14 cellular contexts compared by ENCODE assay signal in genomic region chr2:159518321-159519005, GRCh38.
DNase-seq lines count a peak whose midpoint lies in the region; ATAC-seq, FAIRE-seq and TF ChIP-seq lines count a peak whose summit lies in the region.
"Had no signal": no experiment of that assay in that cellular context is flagged by ENCODE, and none has a peak within 500 bp of the region (broad histone marks: within the 10 kb centered on the region; RNA-seq: fewer than 3 reads in every experiment).

No MANE protein-coding gene starts in this region.

- TF ChIP-seq POLR2A in HepG2 (IDR thresholded peaks at IDR 0.05; ENCODE audit: insufficient read depth in 1 of 2, low read depth in 2 of 2, low read length in 2 of 2) (no peak), right lobe of liver (IDR thresholded peaks at IDR 0.05) (no peak)

- no peak overlapping the region for H3K4ac ChIP-seq in mesenchymal stem cell (ENCODE audit: low read depth in 1 of 2, low read length in 2 of 2)

- H2AFZ ChIP-seq in HepG2 (ENCODE audit: low read length) (no peak overlapping the region), mammary epithelial cell (ENCODE audit: low read depth, low read length) (peak overlapping the region; percentile 68), mesenchymal stem cell (ENCODE audit: low read depth, low read length) (no peak overlapping the region)

- H3K79me1 ChIP-seq in mesenchymal stem cell (replicated peaks; ENCODE audit: low read length, poor library complexity, severe bottlenecking) = peaks cover 8% of the 10 kb centered on the region

- DNase-seq in HepG2 (ENCODE audit: low spot score) = no peak
- DNase-seq in right lobe of liver = no peak
- DNase-seq in mammary epithelial cell = peak; percentile 64
- peak; percentile 3 for DNase-seq in mesenchymal stem cell
- DNase-seq in stimulated activated naive CD4-positive, alpha-beta T cell (lab: John Stamatoyannopoulos, UW) = no peak
- DNase-seq in NOMO-1 treated with DMSO at 0.1 percent for 48 hours (lab: John Stamatoyannopoulos, UW; ENCODE audit: unreplicated experiment) = no peak
- DNase-seq in mucosa of descending colon = no peak
- DNase-seq: activated effector memory CD4-positive, alpha-beta T cell treated with Interleukin-2 at 50 U/mL for 16 hours; colonic mucosa; NCI-H146; posterior cingulate gyrus; stimulated activated CD4-positive, alpha-beta T cell treated with anti-CD3 and anti-CD28 coated beads, Interleukin-2, amount 100 ng/mL, for 24 hours; stimulated activated naive CD4-positive, alpha-beta T cell treated with Interleukin-2 at 50 U/mL for 16 hours had no signal

- no peaks in the 10 kb centered on the region for H3K79me2 ChIP-seq in HepG2 (ENCODE audit: insufficient read depth, low read length)
- peaks cover 16% of the 10 kb centered on the region for H3K79me2 ChIP-seq in mammary epithelial cell (ENCODE audit: insufficient read depth, low read length)

- ATAC-seq in HepG2 (no peak), right lobe of liver (no peak), HG03039 (IDR thresholded peaks at IDR 0.05; ENCODE audit: unreplicated experiment) (no peak), mucosa of descending colon (no peak)

- H2BK12ac ChIP-seq in mesenchymal stem cell (ENCODE audit: low read length in 2 of 2) = no peak overlapping the region

- WGBS in HepG2 (ENCODE audit: low lambda C conversion rate) = 71% methylated on average over 3 of the region's 3 CpGs
- 55% methylated on average over 3 of the region's 3 CpGs for WGBS in right lobe of liver (ENCODE audit: insufficient coverage, low coverage, low lambda C conversion rate, missing lambda C conversion rate)
- 0% methylated on average over 3 of the region's 3 CpGs for WGBS in mammary epithelial cell (ENCODE audit: low coverage, missing lambda C conversion rate)
- 100% methylated on average over 2 of the region's 3 CpGs for WGBS in mesenchymal stem cell

- TF ChIP-seq CTCF in HepG2 (CRISPR knock-in tag; IDR thresholded peaks at IDR 0.05) = no peak
- no peak for TF ChIP-seq CTCF in right lobe of liver (IDR thresholded peaks at IDR 0.05)
- no peak for TF ChIP-seq CTCF in mammary epithelial cell (conservative IDR thresholded peaks at IDR 0.05 in 1 of 2, IDR thresholded peaks at IDR 0.05 in 1 of 2; ENCODE audit: extremely low read depth in 1 of 2, insufficient read depth in 1 of 2, low read depth in 1 of 2, low read length in 2 of 2)
- TF ChIP-seq CTCF in mucosa of descending colon (IDR thresholded peaks at IDR 0.05) = no peak

- no peak overlapping the region for H2BK120ac ChIP-seq in mesenchymal stem cell (ENCODE audit: low read depth, low read length)

- H3K9me3 ChIP-seq in HepG2 (ENCODE audit: low read length) (no peaks in the 10 kb centered on the region), right lobe of liver (no peaks in the 10 kb centered on the region), mammary epithelial cell (replicated peaks; ENCODE audit: insufficient read depth, low read length) (no peaks in the 10 kb centered on the region), mesenchymal stem cell (ENCODE audit: control insufficient read depth, low read length) (no peaks in the 10 kb centered on the region), mucosa of descending colon (no peaks in the 10 kb centered on the region)
- H3K9me3 ChIP-seq: colonic mucosa had no signal

- dilution Hi-C loops in mammary epithelial cell (cut with HindIII; ENCODE audit: low sequenced_read_pairs) = no loop called here

- no peak overlapping the region for H3K14ac ChIP-seq in mesenchymal stem cell (ENCODE audit: low read length in 2 of 2)

- H3K9ac ChIP-seq in HepG2 (ENCODE audit: insufficient read depth, low read depth, low read length) (no peak overlapping the region), mammary epithelial cell (ENCODE audit: insufficient read depth, low read length) (peak overlapping the region; percentile 52), mesenchymal stem cell (ENCODE audit: low read length) (no peak overlapping the region)

- H3K36me3 ChIP-seq in HepG2 (replicated peaks in 1 of 2; ENCODE audit: control insufficient read depth in 1 of 2, insufficient read depth in 2 of 2, low read length in 2 of 2) (no peaks in the 10 kb centered on the region), right lobe of liver (no peaks in the 10 kb centered on the region), mammary epithelial cell (ENCODE audit: insufficient read depth, low read length) (no peaks in the 10 kb centered on the region), mesenchymal stem cell (ENCODE audit: control insufficient read depth in 1 of 2, insufficient read depth in 2 of 2, low read depth in 1 of 2, low read length in 2 of 2) (no peaks in the 10 kb centered on the region), mucosa of descending colon (ENCODE audit: low read depth) (no peaks in the 10 kb centered on the region)
- H3K36me3 ChIP-seq: colonic mucosa had no signal

- CTCF ChIA-PET in HepG2 (lab: Yijun Ruan, JAX; ENCODE audit: low intra/inter-chr PET ratio, low total read pairs) (no interaction called here), mammary epithelial cell (lab: Charles Lee; ENCODE audit: low non-redundant PET) (interaction anchor here (0.8 kb wide), 1 partner anchor 20 kb away, joined by 8 read pairs; no protein-coding TSS in a partner anchor)

- in situ Hi-C loops in HepG2 (cut with HindIII; ENCODE audit: extremely low pct_ligation_motif_present, low pct_unique_long_range_greater_than_20kb) = no loop called here
- in situ Hi-C loops in mammary epithelial cell (cut with MboI; ENCODE audit: low sequenced_read_pairs in 2 of 2) = no loop called here

- peaks cover 7% of the 10 kb centered on the region for H3K4me1 ChIP-seq in HepG2 (ENCODE audit: insufficient read depth, low read length)
- H3K4me1 ChIP-seq in right lobe of liver = peaks cover 0 to 16% (median 2%) of the 10 kb centered on the region in 4 donors
- peaks cover 10% of the 10 kb centered on the region for H3K4me1 ChIP-seq in mammary epithelial cell (ENCODE audit: insufficient read depth, low read length)
- H3K4me1 ChIP-seq in mesenchymal stem cell (ENCODE audit: control insufficient read depth, insufficient read depth, low read depth, low read length) = no peaks in the 10 kb centered on the region
- H3K4me1 ChIP-seq in mucosa of descending colon (ENCODE audit: low read depth) = no peaks in the 10 kb centered on the region
- H3K4me1 ChIP-seq: colonic mucosa had no signal

- no peaks in the 10 kb centered on the region for H4K20me1 ChIP-seq in HepG2 (ENCODE audit: insufficient read depth, low read length)
- H4K20me1 ChIP-seq in mammary epithelial cell (ENCODE audit: insufficient read depth, low read length) = no peaks in the 10 kb centered on the region

- no peak for FAIRE-seq in HepG2 (lab: Jason Lieb, UNC)

- BruUV-seq in HepG2 (replicated peaks; lab: Mats Ljungman, UMichigan) = no TSS peak
- BruUV-seq in mammary epithelial cell (replicated peaks; lab: Mats Ljungman, UMichigan) = no TSS peak

- H3K18ac ChIP-seq in mesenchymal stem cell (ENCODE audit: low read depth in 1 of 2, low read length in 2 of 2) = no peak overlapping the region

- no peak for TF ChIP-seq RAD21 in HepG2 (CRISPR knock-in tag; IDR thresholded peaks at IDR 0.05)

- no peak for TF ChIP-seq EP300 in HepG2 (IDR thresholded peaks at IDR 0.05; ENCODE audit: low read depth in 2 of 2, low read length in 2 of 2)
- TF ChIP-seq EP300 in HepG2 (CRISPR knock-in tag; IDR thresholded peaks at IDR 0.05; ENCODE audit: borderline replicate concordance) = no peak

- no peak overlapping the region for H4K91ac ChIP-seq in mesenchymal stem cell (ENCODE audit: low read length)

- no peak overlapping the region for H2AK5ac ChIP-seq in mesenchymal stem cell (ENCODE audit: low read length, severe bottlenecking)

- no peak overlapping the region for H4K8ac ChIP-seq in mesenchymal stem cell (ENCODE audit: low read length)

- POLR2A ChIA-PET in HepG2 (lab: Yijun Ruan, JAX) = no interaction called here

- intact Hi-C loops in HepG2 (cut with micrococcal nuclease; ENCODE audit: unreplicated experiment) (no loop called here), right lobe of liver (cut with DNase I) (no loop called here), mammary epithelial cell (cut with micrococcal nuclease) (loop anchor here (2.0 kb wide), 1 partner anchor 96 kb away; no protein-coding TSS in a partner anchor), mucosa of descending colon (cut with DNase I, micrococcal nuclease) (no loop called here)

- H3K27me3 ChIP-seq in HepG2 (ENCODE audit: control insufficient read depth in 1 of 2, insufficient read depth in 2 of 2, low read length in 2 of 2) (no peaks in the 10 kb centered on the region), right lobe of liver (no peaks in the 10 kb centered on the region), mammary epithelial cell (ENCODE audit: insufficient read depth, low read length) (no peaks in the 10 kb centered on the region), mesenchymal stem cell (ENCODE audit: control insufficient read depth in 1 of 2, insufficient read depth in 1 of 2, low read length in 2 of 2) (no peaks in the 10 kb centered on the region)
- H3K27me3 ChIP-seq: colonic mucosa had no signal

- H2BK5ac ChIP-seq in mesenchymal stem cell (ENCODE audit: low read depth, low read length, poor library complexity, severe bottlenecking) = no peak overlapping the region

- no peak overlapping the region for H3K23ac ChIP-seq in mesenchymal stem cell (ENCODE audit: low read length in 2 of 2)

- H3K4me3 ChIP-seq in HepG2 (replicated peaks in 1 of 3; ENCODE audit: insufficient read depth in 1 of 3, low read depth in 2 of 3, low read length in 3 of 3) (no peak overlapping the region), right lobe of liver (no peak overlapping the region), mammary epithelial cell (replicated peaks in 1 of 3; ENCODE audit: insufficient read depth in 1 of 3, low read depth in 2 of 3, low read length in 3 of 3) (peak overlapping the region; percentile 10 to 23 (median 20)), mesenchymal stem cell (ENCODE audit: insufficient read depth in 1 of 2, low read depth in 1 of 2, low read length in 2 of 2) (no peak overlapping the region), mucosa of descending colon (no peak overlapping the region)
- H3K4me3 ChIP-seq: colonic mucosa had no signal

- H2BK15ac ChIP-seq in mesenchymal stem cell (ENCODE audit: low read depth, poor library complexity, severe bottlenecking) = no peak overlapping the region

- H3K27ac ChIP-seq in HepG2 (ENCODE audit: extremely low read length, insufficient read depth, low read length) (no peak overlapping the region), right lobe of liver (no peak overlapping the region), mammary epithelial cell (ENCODE audit: insufficient read depth, low read depth, low read length) (peak overlapping the region; percentile 84), mesenchymal stem cell (ENCODE audit: low read length, poor library complexity, severe bottlenecking) (no peak overlapping the region)
- H3K27ac ChIP-seq: colonic mucosa had no signal

- H3K4me2 ChIP-seq in HepG2 (ENCODE audit: low read depth, low read length) (no peak overlapping the region), mammary epithelial cell (ENCODE audit: insufficient read depth, low read depth, low read length) (peak overlapping the region; percentile 88), mesenchymal stem cell (ENCODE audit: low read length, poor library complexity, severe bottlenecking) (no peak overlapping the region)

TF ChIP-seq in HepG2, 621 proteins besides CTCF, POLR2A, EP300 and RAD21 (continues in another document):
- 0 out of 2 replicates have a peak, but pooled peaks have one; percentile 21 for TF ChIP-seq HNRNPUL1 (IDR thresholded peaks at IDR 0.05; ENCODE audit: low read depth, low read length)

Comparison
In these comparisons a context has a peak if more than half of its experiments do, and no peak if none do; other contexts are left out.
1. DNase-seq: peak in mammary epithelial cell (single experiment) and mesenchymal stem cell (single experiment); none in HepG2 (single experiment), right lobe of liver (0 of 3), stimulated activated naive CD4-positive, alpha-beta T cell (0 of 6), NOMO-1 treated with DMSO at 0.1 percent for 48 hours (single experiment) and mucosa of descending colon (0 of 3).
2. H3K4me3 ChIP-seq: peak in mammary epithelial cell (3 of 3); none in HepG2 (0 of 3), right lobe of liver (0 of 3), mesenchymal stem cell (0 of 2) and mucosa of descending colon (single experiment).